In the genomic region with DNA sequence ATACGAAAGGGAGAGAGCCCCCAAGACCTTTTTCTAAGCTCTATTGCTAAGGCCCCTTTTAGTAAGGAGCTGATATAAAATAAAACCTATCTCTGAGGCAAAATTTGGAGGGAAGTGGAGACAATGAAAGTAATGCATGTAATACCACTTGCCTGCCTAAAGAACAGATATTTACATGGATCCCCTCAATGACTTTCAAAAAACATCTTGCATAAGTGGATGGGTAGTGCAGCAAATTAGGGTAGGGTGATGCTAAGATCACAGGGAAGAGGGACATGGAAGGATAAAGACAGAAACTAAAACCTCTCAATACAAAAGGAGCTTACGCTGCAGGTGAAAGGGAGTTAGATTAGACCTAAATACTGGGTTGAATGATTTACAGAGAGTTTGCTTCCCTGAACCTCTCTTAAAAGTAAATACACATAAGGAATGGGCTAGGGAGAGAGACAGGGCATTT, we compare ENCODE assay signal across 10 cellular contexts. TPM values are rescaled to one million over a fixed set of nuclear protein-coding genes. Genes with fewer than 3 reads are reported as not detected.
DNase-seq lines count a peak whose midpoint lies in the region; ATAC-seq, FAIRE-seq and TF ChIP-seq lines count a peak whose summit lies in the region.
"Had no signal": no experiment of that assay in that cellular context is flagged by ENCODE, and none has a peak within 500 bp of the region (broad histone marks: within the 10 kb centered on the region; RNA-seq: fewer than 3 reads in every experiment).

No MANE protein-coding gene starts in this region.

- H3K79me2 ChIP-seq in HepG2 (ENCODE audit: insufficient read depth, low read length), result peaks cover 3% of the 10 kb centered on the region

- peaks cover 44% of the 10 kb centered on the region for H3K4me1 Mint-ChIP-seq in activated T-cell treated with anti-CD3 and anti-CD28 coated beads, Interleukin-2, amount 50 U/mL, for 24 hours (ENCODE audit: low read depth)
- peaks cover 16% of the 10 kb centered on the region for H3K4me1 Mint-ChIP-seq in activated naive CD8-positive, alpha-beta T cell treated with anti-CD3 and anti-CD28 coated beads, Interleukin-2, amount 10 ng/mL, durations not matched to agents 7 days and 5 days

- POLR2A ChIA-PET in activated naive CD8-positive, alpha-beta T cell treated with anti-CD3 and anti-CD28 coated beads, Interleukin-2, amount 10 ng/mL, durations not matched to agents 7 days and 5 days (lab: Charles Lee), result interaction anchor here (0.6 to 3.5 kb wide), 14 partner anchors 9 to 1817 kb away, joined by 3 to 55 read pairs (median 6); partner anchors contain the start of genes CCDC121, EIF2B4, FNDC4 and GPN1
- POLR2A ChIA-PET in HepG2 (lab: Yijun Ruan, JAX), result interaction anchor here (1.2 to 5.1 kb wide), 8 partner anchors 9 to 86 kb away, joined by 3 to 38 read pairs (median 14); partner anchors contain the start of genes EIF2B4, GTF3C2, MPV17 and PPM1G

- TF ChIP-seq RAD21 in HepG2 (CRISPR knock-in tag; IDR thresholded peaks at IDR 0.05), result no peak

- BruUV-seq in HepG2 (replicated peaks; lab: Mats Ljungman, UMichigan), result no TSS peak

- H2AFZ ChIP-seq in HepG2 (ENCODE audit: low read length), result no peak overlapping the region

- peak overlapping the region; percentile 86 for H3K4me3 Mint-ChIP-seq in activated T-cell treated with anti-CD3 and anti-CD28 coated beads, Interleukin-2, amount 50 U/mL, for 24 hours
- H3K4me3 Mint-ChIP-seq in activated naive CD8-positive, alpha-beta T cell treated with anti-CD3 and anti-CD28 coated beads, Interleukin-2, amount 10 ng/mL, durations not matched to agents 7 days and 5 days, result peak overlapping the region; percentile 79

- 69% methylated on average over 2 of the region's 2 CpGs for WGBS in HepG2 (ENCODE audit: low lambda C conversion rate)
- 86% methylated on average over 2 of the region's 2 CpGs for WGBS in thyroid gland, 2 donors

- TF ChIP-seq CTCF in HepG2 (CRISPR knock-in tag; IDR thresholded peaks at IDR 0.05) (no peak), thyroid gland (IDR thresholded peaks at IDR 0.05) (no peak)

- no peak for DNase-seq in activated T-cell treated with anti-CD3 and anti-CD28 coated beads, Interleukin-2, amount 50 U/mL, for 24 hours
- DNase-seq in activated T-cell treated with anti-CD3 and anti-CD28 coated beads for 4 hours (no peak), HepG2 (ENCODE audit: low spot score) (no peak), thyroid gland (no peak), NCI-H187 (lab: John Stamatoyannopoulos, UW) (no peak), glomerular visceral epithelial cell (ENCODE audit: extremely low spot score) (no peak)
- DNase-seq in activated naive CD8-positive, alpha-beta T cell treated with anti-CD3 and anti-CD28 coated beads, Interleukin-2, amount 10 ng/mL, durations not matched to agents 7 days and 5 days, result no peak
- no peak for DNase-seq in NK-92 treated with Interleukin-12 subunit alpha and Interleukin-12 subunit beta, amount 100 ng/mL, for 24 hours (lab: John Stamatoyannopoulos, UW)

- no peak for ATAC-seq in activated naive CD8-positive, alpha-beta T cell treated with anti-CD3 and anti-CD28 coated beads, Interleukin-2, amount 10 ng/mL, durations not matched to agents 7 days and 5 days (ENCODE audit: low read depth)
- no peak; the same call in 1 of the 3 replicates for ATAC-seq in HepG2

- H3K27ac ChIP-seq in HepG2 (ENCODE audit: extremely low read length, insufficient read depth, low read length), result peak overlapping the region; percentile 85
- peak overlapping the region in 2 of 3 donors; percentile 81 to 84 for H3K27ac ChIP-seq in thyroid gland
- H3K27ac ChIP-seq: KMS-11 had no signal

- in situ Hi-C loops in HepG2 (cut with HindIII; ENCODE audit: extremely low pct_ligation_motif_present, low pct_unique_long_range_greater_than_20kb), result no loop called here

- H3K9me3 ChIP-seq in HepG2 (ENCODE audit: low read length) (no peaks in the 10 kb centered on the region), thyroid gland (no peaks in the 10 kb centered on the region)

- H3K27me3 ChIP-seq in HepG2 (ENCODE audit: control insufficient read depth in 1 of 2, insufficient read depth in 2 of 2, low read length in 2 of 2) (no peaks in the 10 kb centered on the region), thyroid gland (no peaks in the 10 kb centered on the region)

- no peak for FAIRE-seq in HepG2 (lab: Jason Lieb, UNC)
- FAIRE-seq: endometrium had no signal

- peaks cover 97% of the 10 kb centered on the region for H3K36me3 Mint-ChIP-seq in activated T-cell treated with anti-CD3 and anti-CD28 coated beads, Interleukin-2, amount 50 U/mL, for 24 hours (ENCODE audit: low read depth)
- peaks cover 24% of the 10 kb centered on the region for H3K36me3 Mint-ChIP-seq in activated naive CD8-positive, alpha-beta T cell treated with anti-CD3 and anti-CD28 coated beads, Interleukin-2, amount 10 ng/mL, durations not matched to agents 7 days and 5 days

- TF ChIP-seq POLR2A in HepG2 (IDR thresholded peaks at IDR 0.05; ENCODE audit: insufficient read depth in 1 of 2, low read depth in 2 of 2, low read length in 2 of 2) (no peak), thyroid gland (IDR thresholded peaks at IDR 0.05) (no peak)

- peak overlapping the region; percentile 95 for H3K27ac Mint-ChIP-seq in activated T-cell treated with anti-CD3 and anti-CD28 coated beads, Interleukin-2, amount 50 U/mL, for 24 hours
- H3K27ac Mint-ChIP-seq in activated naive CD8-positive, alpha-beta T cell treated with anti-CD3 and anti-CD28 coated beads, Interleukin-2, amount 10 ng/mL, durations not matched to agents 7 days and 5 days, result peak overlapping the region; percentile 87

- H3K9me3 Mint-ChIP-seq in activated T-cell treated with anti-CD3 and anti-CD28 coated beads, Interleukin-2, amount 50 U/mL, for 24 hours, result no peaks in the 10 kb centered on the region
- no peaks in the 10 kb centered on the region for H3K9me3 Mint-ChIP-seq in activated naive CD8-positive, alpha-beta T cell treated with anti-CD3 and anti-CD28 coated beads, Interleukin-2, amount 10 ng/mL, durations not matched to agents 7 days and 5 days

- CTCF ChIA-PET in HepG2 (lab: Yijun Ruan, JAX; ENCODE audit: low intra/inter-chr PET ratio, low total read pairs), result no interaction called here

- H3K4me1 ChIP-seq in HepG2 (ENCODE audit: insufficient read depth, low read length), result peaks cover 26% of the 10 kb centered on the region
- H3K4me1 ChIP-seq in thyroid gland, result peaks cover 12 to 28% of the 10 kb centered on the region in 2 donors

- peaks cover 46 to 71% of the 10 kb centered on the region in 2 experiments for H3K36me3 ChIP-seq in HepG2 (replicated peaks in 1 of 2; ENCODE audit: control insufficient read depth in 1 of 2, insufficient read depth in 2 of 2, low read length in 2 of 2)
- peaks cover 49 to 58% of the 10 kb centered on the region in 2 donors for H3K36me3 ChIP-seq in thyroid gland

- no peaks in the 10 kb centered on the region for H3K27me3 Mint-ChIP-seq in activated T-cell treated with anti-CD3 and anti-CD28 coated beads, Interleukin-2, amount 50 U/mL, for 24 hours
- no peaks in the 10 kb centered on the region for H3K27me3 Mint-ChIP-seq in activated naive CD8-positive, alpha-beta T cell treated with anti-CD3 and anti-CD28 coated beads, Interleukin-2, amount 10 ng/mL, durations not matched to agents 7 days and 5 days

- TF ChIP-seq EP300 in HepG2 (IDR thresholded peaks at IDR 0.05; ENCODE audit: low read depth in 2 of 2, low read length in 2 of 2), result no peak
- TF ChIP-seq EP300 in HepG2 (CRISPR knock-in tag; IDR thresholded peaks at IDR 0.05; ENCODE audit: borderline replicate concordance), result no peak

- intact Hi-C loops in HepG2 (cut with micrococcal nuclease; ENCODE audit: unreplicated experiment), result loop anchor here (10.0 kb wide), 1 partner anchor 125 kb away; no protein-coding TSS in a partner anchor
- intact Hi-C loops in thyroid gland (cut with DNase I), result no loop called here

- H3K4me3 ChIP-seq in HepG2 (replicated peaks in 1 of 3; ENCODE audit: insufficient read depth in 1 of 3, low read depth in 2 of 3, low read length in 3 of 3) (peak overlapping the region; percentile 50 to 75 (median 63); a peak in 5 of 6 replicates), thyroid gland (replicated peaks in 1 of 3) (peak overlapping the region in 1 of 3 donors; percentile 79)

- H3K9ac ChIP-seq in HepG2 (ENCODE audit: insufficient read depth, low read depth, low read length), result peak overlapping the region; percentile 75
- H3K9ac ChIP-seq: KMS-11 had no signal

- H3K4me2 ChIP-seq in HepG2 (ENCODE audit: low read depth, low read length), result peak overlapping the region; percentile 90

- H4K20me1 ChIP-seq in HepG2 (ENCODE audit: insufficient read depth, low read length), result peaks cover 3% of the 10 kb centered on the region; the same call in 1 of the 2 replicates

RNA-seq across cellular contexts. Expression of gene ZNF513, which starts 1.1 kb away (rescaled TPM):
- total RNA-seq in activated naive CD8-positive, alpha-beta T cell treated with anti-CD3 and anti-CD28 coated beads, Interleukin-2, amount 10 ng/mL, durations not matched to agents 7 days and 5 days, result 10 to 100 TPM; 16.4 to 18.6 TPM
- total RNA-seq in HepG2 (2016; rRNA removed; fragmentation: Illumina TruSeq; extraction: Trizol) (2.4 and 4.9 TPM in 2 replicates), thyroid gland (10 to 100 TPM in 1 of 4 donors, 1 to 10 TPM in 3; 9.1 to 14.8 (median 9.2) TPM)
- total RNA-seq in HepG2 (2016; cell fraction: cytosol; rRNA removed; fragmentation: Illumina TruSeq; extraction: Trizol; ENCODE audit: low read depth), result 2.0 and 2.5 TPM in 2 replicates
- 2.5 and 5.0 TPM in 2 replicates for total RNA-seq in HepG2 (2016; cell fraction: insoluble cytoplasmic fraction; rRNA removed; fragmentation: Illumina TruSeq; extraction: Trizol)
- total RNA-seq in HepG2 (2016; cell fraction: membrane; rRNA removed; fragmentation: Illumina TruSeq; extraction: Trizol), result 4.0 and 4.3 TPM in 2 replicates
- total RNA-seq in HepG2 (2016; cell fraction: nucleus; rRNA removed; fragmentation: Illumina TruSeq; extraction: Trizol), result 5.5 and 6.1 TPM in 2 replicates
- 6.3 and 10.9 TPM in 2 replicates for polyA plus RNA-seq in HepG2 (2011; rRNA removed)
- 5.5 and 8.5 TPM in 2 replicates for polyA plus RNA-seq in HepG2 (2011; cell fraction: cytosol; rRNA removed)
- polyA plus RNA-seq in HepG2 (2011; cell fraction: nucleus; rRNA removed), result 44.0 and 47.8 TPM in 2 replicates
- 3.9 and 6.3 TPM in 2 replicates for polyA plus RNA-seq in HepG2 (2012)
- 2.7 and 2.9 TPM in 2 replicates for polyA plus RNA-seq in HepG2 (2016; cell fraction: cytosol; fragmentation: Illumina TruSeq; extraction: Trizol; ENCODE audit: low read depth)
- polyA plus RNA-seq in HepG2 (2016; cell fraction: insoluble cytoplasmic fraction; fragmentation: Illumina TruSeq; extraction: Trizol; ENCODE audit: low read depth), result 3.5 and 4.5 TPM in 2 replicates
- 4.8 TPM in 2 replicates for polyA plus RNA-seq in HepG2 (2016; cell fraction: membrane; fragmentation: Illumina TruSeq; extraction: Trizol; ENCODE audit: low read depth)
- 20.6 TPM in 2 replicates for polyA plus RNA-seq in HepG2 (2016; cell fraction: nucleus; fragmentation: Illumina TruSeq; extraction: Trizol; ENCODE audit: insufficient read depth, low read depth)
- 4.6 and 10.2 TPM in 2 replicates for polyA minus RNA-seq in HepG2 (2011; rRNA and poly(A)+ RNA removed; ENCODE audit: low replicate concordance)
- polyA minus RNA-seq in HepG2 (2011; cell fraction: cytosol; rRNA and poly(A)+ RNA removed), result 1.6 and 3.3 TPM in 2 replicates
- polyA minus RNA-seq in HepG2 (2011; cell fraction: nucleus; rRNA and poly(A)+ RNA removed), result 4.9 and 5.1 TPM in 2 replicates

RNA-seq across cellular contexts. Expression of gene SNX17, which starts 9.0 kb away (rescaled TPM):
- 100 to 1,000 TPM; 113 to 116 TPM for total RNA-seq in activated naive CD8-positive, alpha-beta T cell treated with anti-CD3 and anti-CD28 coated beads, Interleukin-2, amount 10 ng/mL, durations not matched to agents 7 days and 5 days
- total RNA-seq in HepG2 (2016; rRNA removed; fragmentation: Illumina TruSeq; extraction: Trizol) (94.9 and 109 TPM in 2 replicates), thyroid gland (100 to 1,000 TPM; 109 to 148 (median 130) TPM)
- total RNA-seq in HepG2 (2016; cell fraction: cytosol; rRNA removed; fragmentation: Illumina TruSeq; extraction: Trizol; ENCODE audit: low read depth), result 42.7 and 45.6 TPM in 2 replicates
- total RNA-seq in HepG2 (2016; cell fraction: insoluble cytoplasmic fraction; rRNA removed; fragmentation: Illumina TruSeq; extraction: Trizol), result 98.2 and 110 TPM in 2 replicates
- total RNA-seq in HepG2 (2016; cell fraction: membrane; rRNA removed; fragmentation: Illumina TruSeq; extraction: Trizol), result 56.0 and 66.0 TPM in 2 replicates
- 70.1 and 82.3 TPM in 2 replicates for total RNA-seq in HepG2 (2016; cell fraction: nucleus; rRNA removed; fragmentation: Illumina TruSeq; extraction: Trizol)
- 75.0 and 88.4 TPM in 2 replicates for polyA plus RNA-seq in HepG2 (2011; rRNA removed)
- polyA plus RNA-seq in HepG2 (2011; cell fraction: cytosol; rRNA removed), result 86.7 and 102 TPM in 2 replicates
- polyA plus RNA-seq in HepG2 (2011; cell fraction: nucleus; rRNA removed), result 125 TPM in 2 replicates
- polyA plus RNA-seq in HepG2 (2012), result 71.1 and 79.5 TPM in 2 replicates
- polyA plus RNA-seq in HepG2 (2016; cell fraction: cytosol; fragmentation: Illumina TruSeq; extraction: Trizol; ENCODE audit: low read depth), result 19.3 and 23.5 TPM in 2 replicates
- 82.7 and 86.8 TPM in 2 replicates for polyA plus RNA-seq in HepG2 (2016; cell fraction: insoluble cytoplasmic fraction; fragmentation: Illumina TruSeq; extraction: Trizol; ENCODE audit: low read depth)
- 39.6 and 42.3 TPM in 2 replicates for polyA plus RNA-seq in HepG2 (2016; cell fraction: membrane; fragmentation: Illumina TruSeq; extraction: Trizol; ENCODE audit: low read depth)
- 97.5 and 97.9 TPM in 2 replicates for polyA plus RNA-seq in HepG2 (2016; cell fraction: nucleus; fragmentation: Illumina TruSeq; extraction: Trizol; ENCODE audit: insufficient read depth, low read depth)
- polyA minus RNA-seq in HepG2 (2011; rRNA and poly(A)+ RNA removed; ENCODE audit: low replicate concordance), result 92.8 and 112 TPM in 2 replicates
- polyA minus RNA-seq in HepG2 (2011; cell fraction: cytosol; rRNA and poly(A)+ RNA removed), result 58.3 and 61.2 TPM in 2 replicates
- polyA minus RNA-seq in HepG2 (2011; cell fraction: nucleus; rRNA and poly(A)+ RNA removed), result 97.5 and 98.0 TPM in 2 replicates

RNA-seq across cellular contexts. Expression of gene EIF2B4, which starts 9.3 kb away (rescaled TPM):
- 10 to 100 TPM; 38.3 to 39.2 TPM for total RNA-seq in activated naive CD8-positive, alpha-beta T cell treated with anti-CD3 and anti-CD28 coated beads, Interleukin-2, amount 10 ng/mL, durations not matched to agents 7 days and 5 days
- total RNA-seq in HepG2 (2016; rRNA removed; fragmentation: Illumina TruSeq; extraction: Trizol) (91.5 and 105 TPM in 2 replicates), thyroid gland (10 to 100 TPM; 34.7 to 44.0 (median 38.6) TPM)
- 13.9 and 14.5 TPM in 2 replicates for total RNA-seq in HepG2 (2016; cell fraction: cytosol; rRNA removed; fragmentation: Illumina TruSeq; extraction: Trizol; ENCODE audit: low read depth)
- total RNA-seq in HepG2 (2016; cell fraction: insoluble cytoplasmic fraction; rRNA removed; fragmentation: Illumina TruSeq; extraction: Trizol), result 88.4 and 107 TPM in 2 replicates
- 25.8 and 26.5 TPM in 2 replicates for total RNA-seq in HepG2 (2016; cell fraction: membrane; rRNA removed; fragmentation: Illumina TruSeq; extraction: Trizol)
- total RNA-seq in HepG2 (2016; cell fraction: nucleus; rRNA removed; fragmentation: Illumina TruSeq; extraction: Trizol), result 66.4 and 73.1 TPM in 2 replicates
- 96.4 and 99.2 TPM in 2 replicates for polyA plus RNA-seq in HepG2 (2011; rRNA removed)
- 82.0 and 84.4 TPM in 2 replicates for polyA plus RNA-seq in HepG2 (2011; cell fraction: cytosol; rRNA removed)
- polyA plus RNA-seq in HepG2 (2011; cell fraction: nucleus; rRNA removed), result 199 and 211 TPM in 2 replicates
- 96.2 and 105 TPM in 2 replicates for polyA plus RNA-seq in HepG2 (2012)
- 13.6 and 15.3 TPM in 2 replicates for polyA plus RNA-seq in HepG2 (2016; cell fraction: cytosol; fragmentation: Illumina TruSeq; extraction: Trizol; ENCODE audit: low read depth)
- 102 and 106 TPM in 2 replicates for polyA plus RNA-seq in HepG2 (2016; cell fraction: insoluble cytoplasmic fraction; fragmentation: Illumina TruSeq; extraction: Trizol; ENCODE audit: low read depth)
- polyA plus RNA-seq in HepG2 (2016; cell fraction: membrane; fragmentation: Illumina TruSeq; extraction: Trizol; ENCODE audit: low read depth), result 19.0 and 22.6 TPM in 2 replicates
- polyA plus RNA-seq in HepG2 (2016; cell fraction: nucleus; fragmentation: Illumina TruSeq; extraction: Trizol; ENCODE audit: insufficient read depth, low read depth), result 162 and 164 TPM in 2 replicates
- polyA minus RNA-seq in HepG2 (2011; rRNA and poly(A)+ RNA removed; ENCODE audit: low replicate concordance), result 71.1 and 120 TPM in 2 replicates
- polyA minus RNA-seq in HepG2 (2011; cell fraction: cytosol; rRNA and poly(A)+ RNA removed), result 27.4 and 35.3 TPM in 2 replicates
- polyA minus RNA-seq in HepG2 (2011; cell fraction: nucleus; rRNA and poly(A)+ RNA removed), result 60.0 and 61.9 TPM in 2 replicates

RNA-seq across cellular contexts. Expression of gene GTF3C2, which starts 22.8 kb away (rescaled TPM):
- 10 to 100 TPM; 66.4 to 70.8 TPM for total RNA-seq in activated naive CD8-positive, alpha-beta T cell treated with anti-CD3 and anti-CD28 coated beads, Interleukin-2, amount 10 ng/mL, durations not matched to agents 7 days and 5 days
- total RNA-seq in HepG2 (2016; rRNA removed; fragmentation: Illumina TruSeq; extraction: Trizol) (77.5 and 80.0 TPM in 2 replicates), thyroid gland (10 to 100 TPM; 44.7 to 86.6 (median 51.8) TPM)
- total RNA-seq in HepG2 (2016; cell fraction: cytosol; rRNA removed; fragmentation: Illumina TruSeq; extraction: Trizol; ENCODE audit: low read depth), result 43.5 and 52.1 TPM in 2 replicates
- total RNA-seq in HepG2 (2016; cell fraction: insoluble cytoplasmic fraction; rRNA removed; fragmentation: Illumina TruSeq; extraction: Trizol), result 72.3 and 78.2 TPM in 2 replicates
- 72.9 and 75.0 TPM in 2 replicates for total RNA-seq in HepG2 (2016; cell fraction: membrane; rRNA removed; fragmentation: Illumina TruSeq; extraction: Trizol)
- total RNA-seq in HepG2 (2016; cell fraction: nucleus; rRNA removed; fragmentation: Illumina TruSeq; extraction: Trizol), result 66.4 and 68.7 TPM in 2 replicates
- polyA plus RNA-seq in HepG2 (2011; rRNA removed), result 110 and 130 TPM in 2 replicates
- polyA plus RNA-seq in HepG2 (2011; cell fraction: cytosol; rRNA removed), result 66.6 and 78.1 TPM in 2 replicates
- 240 and 284 TPM in 2 replicates for polyA plus RNA-seq in HepG2 (2011; cell fraction: nucleus; rRNA removed)
- polyA plus RNA-seq in HepG2 (2012), result 68.1 and 83.8 TPM in 2 replicates
- polyA plus RNA-seq in HepG2 (2016; cell fraction: cytosol; fragmentation: Illumina TruSeq; extraction: Trizol; ENCODE audit: low read depth), result 23.7 and 28.2 TPM in 2 replicates
- polyA plus RNA-seq in HepG2 (2016; cell fraction: insoluble cytoplasmic fraction; fragmentation: Illumina TruSeq; extraction: Trizol; ENCODE audit: low read depth), result 86.5 and 95.8 TPM in 2 replicates
- 59.8 and 70.6 TPM in 2 replicates for polyA plus RNA-seq in HepG2 (2016; cell fraction: membrane; fragmentation: Illumina TruSeq; extraction: Trizol; ENCODE audit: low read depth)
- 135 and 154 TPM in 2 replicates for polyA plus RNA-seq in HepG2 (2016; cell fraction: nucleus; fragmentation: Illumina TruSeq; extraction: Trizol; ENCODE audit: insufficient read depth, low read depth)
- polyA minus RNA-seq in HepG2 (2011; rRNA and poly(A)+ RNA removed; ENCODE audit: low replicate concordance), result 139 and 140 TPM in 2 replicates
- polyA minus RNA-seq in HepG2 (2011; cell fraction: cytosol; rRNA and poly(A)+ RNA removed), result 38.4 and 43.3 TPM in 2 replicates
- polyA minus RNA-seq in HepG2 (2011; cell fraction: nucleus; rRNA and poly(A)+ RNA removed), result 99.5 and 107 TPM in 2 replicates

RNA-seq across cellular contexts. Expression of gene PPM1G, which starts 30.0 kb away (rescaled TPM):
- 10 to 100 TPM; 90.1 to 91.3 TPM for total RNA-seq in activated naive CD8-positive, alpha-beta T cell treated with anti-CD3 and anti-CD28 coated beads, Interleukin-2, amount 10 ng/mL, durations not matched to agents 7 days and 5 days
- total RNA-seq in HepG2 (2016; rRNA removed; fragmentation: Illumina TruSeq; extraction: Trizol) (211 and 213 TPM in 2 replicates), thyroid gland (10 to 100 TPM; 55.4 to 75.2 (median 59.5) TPM)
- total RNA-seq in HepG2 (2016; cell fraction: cytosol; rRNA removed; fragmentation: Illumina TruSeq; extraction: Trizol; ENCODE audit: low read depth), result 66.7 and 72.8 TPM in 2 replicates
- total RNA-seq in HepG2 (2016; cell fraction: insoluble cytoplasmic fraction; rRNA removed; fragmentation: Illumina TruSeq; extraction: Trizol), result 187 and 217 TPM in 2 replicates
- 144 and 151 TPM in 2 replicates for total RNA-seq in HepG2 (2016; cell fraction: membrane; rRNA removed; fragmentation: Illumina TruSeq; extraction: Trizol)
- 93.4 and 100 TPM in 2 replicates for total RNA-seq in HepG2 (2016; cell fraction: nucleus; rRNA removed; fragmentation: Illumina TruSeq; extraction: Trizol)
- polyA plus RNA-seq in HepG2 (2011; rRNA removed), result 52.3 and 58.2 TPM in 2 replicates
- polyA plus RNA-seq in HepG2 (2011; cell fraction: cytosol; rRNA removed), result 57.6 and 58.9 TPM in 2 replicates
- polyA plus RNA-seq in HepG2 (2011; cell fraction: nucleus; rRNA removed), result 33.5 and 36.2 TPM in 2 replicates
- 122 and 125 TPM in 2 replicates for polyA plus RNA-seq in HepG2 (2012)
- polyA plus RNA-seq in HepG2 (2016; cell fraction: cytosol; fragmentation: Illumina TruSeq; extraction: Trizol; ENCODE audit: low read depth), result 80.0 and 81.2 TPM in 2 replicates
- 206 and 226 TPM in 2 replicates for polyA plus RNA-seq in HepG2 (2016; cell fraction: insoluble cytoplasmic fraction; fragmentation: Illumina TruSeq; extraction: Trizol; ENCODE audit: low read depth)
- polyA plus RNA-seq in HepG2 (2016; cell fraction: membrane; fragmentation: Illumina TruSeq; extraction: Trizol; ENCODE audit: low read depth), result 120 and 128 TPM in 2 replicates
- 164 and 171 TPM in 2 replicates for polyA plus RNA-seq in HepG2 (2016; cell fraction: nucleus; fragmentation: Illumina TruSeq; extraction: Trizol; ENCODE audit: insufficient read depth, low read depth)
- 89.1 and 115 TPM in 2 replicates for polyA minus RNA-seq in HepG2 (2011; rRNA and poly(A)+ RNA removed; ENCODE audit: low replicate concordance)
- polyA minus RNA-seq in HepG2 (2011; cell fraction: cytosol; rRNA and poly(A)+ RNA removed), result 65.1 and 65.4 TPM in 2 replicates
- polyA minus RNA-seq in HepG2 (2011; cell fraction: nucleus; rRNA and poly(A)+ RNA removed), result 18.2 and 25.2 TPM in 2 replicates
